ENCODE assay signal across 13 cellular contexts in the genomic region with DNA sequence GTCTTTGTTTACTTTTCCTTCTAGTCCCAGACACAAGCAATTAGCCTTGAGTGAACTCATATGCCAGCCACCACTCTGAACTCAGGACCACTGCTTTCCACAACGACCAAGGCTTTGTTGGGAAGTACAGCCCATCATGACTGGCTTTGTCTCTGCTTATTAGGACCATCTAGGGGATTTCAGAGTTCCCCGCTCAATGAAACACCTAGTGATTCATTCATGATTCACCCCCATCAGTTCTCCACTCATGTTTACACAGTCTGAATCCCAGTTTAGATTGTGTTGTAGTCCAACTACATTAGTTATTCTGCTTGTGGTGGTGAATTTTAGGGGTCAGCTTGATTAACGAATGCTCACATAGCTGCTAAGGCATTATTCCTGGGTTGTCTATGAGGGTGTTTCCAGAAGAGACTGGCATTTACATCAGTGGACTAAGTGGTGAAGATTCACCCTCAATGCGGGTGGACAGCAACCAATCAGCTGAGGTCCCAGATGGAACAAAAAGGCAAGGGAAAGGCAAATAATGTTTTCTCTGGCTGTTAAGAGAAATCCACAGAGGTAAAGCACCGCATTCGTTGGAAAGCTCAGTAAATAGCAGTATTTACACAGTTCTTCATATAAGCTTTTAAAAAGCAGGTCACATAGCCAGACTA.
DNase-seq lines count a peak whose midpoint lies in the region; ATAC-seq and TF ChIP-seq lines count a peak whose summit lies in the region.
"Had no signal": no experiment of that assay in that cellular context is flagged by ENCODE, and none has a peak within 500 bp of the region (broad histone marks: within the 10 kb centered on the region; RNA-seq: fewer than 3 reads in every experiment).

No MANE protein-coding gene starts in this region.

- no peaks in the 10 kb centered on the region for H3K27me3 Mint-ChIP-seq in stimulated activated naive CD8-positive, alpha-beta T cell treated with anti-CD3 and anti-CD28 coated beads, Interleukin-15, amount 100 ng/mL, for 72 hours
- no peaks in the 10 kb centered on the region for H3K27me3 Mint-ChIP-seq in activated naive CD4-positive, alpha-beta T cell treated with anti-CD3 and anti-CD28 coated beads, Interleukin-2, amount 10 ng/mL, durations not matched to agents 7 days and 5 days

- no peaks in the 10 kb centered on the region for H3K4me1 Mint-ChIP-seq in stimulated activated naive CD8-positive, alpha-beta T cell treated with anti-CD3 and anti-CD28 coated beads, Interleukin-15, amount 100 ng/mL, for 72 hours
- H3K4me1 Mint-ChIP-seq in activated naive CD4-positive, alpha-beta T cell treated with anti-CD3 and anti-CD28 coated beads, Interleukin-2, amount 10 ng/mL, durations not matched to agents 7 days and 5 days = no peaks in the 10 kb centered on the region
- H3K4me1 Mint-ChIP-seq: IgD-negative memory B cell had no signal

- H3K4me1 ChIP-seq in esophagus muscularis mucosa = no peaks in the 10 kb centered on the region
- H3K4me1 ChIP-seq in vagina = no peaks in the 10 kb centered on the region
- H3K4me1 ChIP-seq: left ventricle myocardium inferior had no signal

- CTCF ChIA-PET in activated naive CD4-positive, alpha-beta T cell treated with anti-CD3 and anti-CD28 coated beads, Interleukin-2, amount 10 ng/mL, durations not matched to agents 7 days and 5 days (lab: Charles Lee) = no interaction called here

- no peak for TF ChIP-seq EP300 in esophagus muscularis mucosa (IDR thresholded peaks at IDR 0.05)

- H3K27ac Mint-ChIP-seq in stimulated activated naive CD8-positive, alpha-beta T cell treated with anti-CD3 and anti-CD28 coated beads, Interleukin-15, amount 100 ng/mL, for 72 hours = no peak overlapping the region
- H3K27ac Mint-ChIP-seq in activated naive CD4-positive, alpha-beta T cell treated with anti-CD3 and anti-CD28 coated beads, Interleukin-2, amount 10 ng/mL, durations not matched to agents 7 days and 5 days = no peak overlapping the region
- H3K27ac Mint-ChIP-seq: IgD-negative memory B cell had no signal

- TF ChIP-seq POLR2A in esophagus muscularis mucosa (IDR thresholded peaks at IDR 0.05; ENCODE audit: low read depth) (no peak), vagina (IDR thresholded peaks at IDR 0.05) (no peak)

- H3K36me3 Mint-ChIP-seq in activated naive CD4-positive, alpha-beta T cell treated with anti-CD3 and anti-CD28 coated beads, Interleukin-2, amount 10 ng/mL, durations not matched to agents 7 days and 5 days = no peaks in the 10 kb centered on the region

- DNase-seq in stimulated activated naive CD8-positive, alpha-beta T cell treated with anti-CD3 and anti-CD28 coated beads, Interleukin-15, amount 100 ng/mL, for 72 hours = no peak
- no peak for DNase-seq in stimulated activated naive CD8-positive, alpha-beta T cell treated with anti-CD3 and anti-CD28 coated beads, Interleukin-15, Interleukin-2, amounts not matched to agents 100 U/mL and 50 U/mL, for 24 hours
- DNase-seq in T1000 (lab: John Stamatoyannopoulos, UW) (peak; percentile 32), fibroblast of the conjunctiva (ENCODE audit: low read depth) (peak; percentile 12), esophagus muscularis mucosa (ENCODE audit: extremely low spot score) (no peak), vagina (ENCODE audit: extremely low spot score in 2 of 2) (no peak)
- no peak for DNase-seq in activated naive CD4-positive, alpha-beta T cell treated with anti-CD3 and anti-CD28 coated beads, Interleukin-2, amount 10 ng/mL, durations not matched to agents 7 days and 5 days
- DNase-seq: left ventricle myocardium inferior; NCI-H1930; occipital lobe; stimulated activated CD4-positive, alpha-beta T cell treated with anti-CD3 and anti-CD28 coated beads, Interleukin-4, amount 100 ng/mL, for 24 hours had no signal

- ATAC-seq in stimulated activated naive CD8-positive, alpha-beta T cell treated with anti-CD3 and anti-CD28 coated beads, Interleukin-15, amount 100 ng/mL, for 72 hours = peak; percentile 33
- ATAC-seq in stimulated activated naive CD8-positive, alpha-beta T cell treated with anti-CD3 and anti-CD28 coated beads, Interleukin-15, Interleukin-2, amounts not matched to agents 100 U/mL and 50 U/mL, for 24 hours = no peak
- no peak for ATAC-seq in GM21576 (IDR thresholded peaks at IDR 0.05; ENCODE audit: unreplicated experiment)

- H3K36me3 ChIP-seq in esophagus muscularis mucosa (no peaks in the 10 kb centered on the region), vagina (no peaks in the 10 kb centered on the region)
- H3K36me3 ChIP-seq: left ventricle myocardium inferior had no signal

- H3K9me3 ChIP-seq in esophagus muscularis mucosa (no peaks in the 10 kb centered on the region), vagina (no peaks in the 10 kb centered on the region)
- H3K9me3 ChIP-seq: left ventricle myocardium inferior had no signal

- no peak overlapping the region for H3K4me3 ChIP-seq in esophagus muscularis mucosa
- H3K4me3 ChIP-seq in vagina = no peak overlapping the region
- H3K4me3 ChIP-seq: left ventricle myocardium inferior had no signal

- no peak for TF ChIP-seq CTCF in esophagus muscularis mucosa (IDR thresholded peaks at IDR 0.05)
- no peak for TF ChIP-seq CTCF in vagina (IDR thresholded peaks at IDR 0.05)

- intact Hi-C loops in esophagus muscularis mucosa (cut with DNase I) = no loop called here
- intact Hi-C loops in vagina (cut with DNase I) = no loop called here

- H3K27me3 ChIP-seq in esophagus muscularis mucosa = no peaks in the 10 kb centered on the region
- no peaks in the 10 kb centered on the region for H3K27me3 ChIP-seq in vagina

- WGBS in esophagus muscularis mucosa = 76% methylated on average over 6 of the region's 6 CpGs

- no peak overlapping the region for H3K4me3 Mint-ChIP-seq in stimulated activated naive CD8-positive, alpha-beta T cell treated with anti-CD3 and anti-CD28 coated beads, Interleukin-15, amount 100 ng/mL, for 72 hours
- H3K4me3 Mint-ChIP-seq in activated naive CD4-positive, alpha-beta T cell treated with anti-CD3 and anti-CD28 coated beads, Interleukin-2, amount 10 ng/mL, durations not matched to agents 7 days and 5 days = no peak overlapping the region
- H3K4me3 Mint-ChIP-seq: IgD-negative memory B cell had no signal

- no peaks in the 10 kb centered on the region for H3K9me3 Mint-ChIP-seq in stimulated activated naive CD8-positive, alpha-beta T cell treated with anti-CD3 and anti-CD28 coated beads, Interleukin-15, amount 100 ng/mL, for 72 hours
- no peaks in the 10 kb centered on the region for H3K9me3 Mint-ChIP-seq in activated naive CD4-positive, alpha-beta T cell treated with anti-CD3 and anti-CD28 coated beads, Interleukin-2, amount 10 ng/mL, durations not matched to agents 7 days and 5 days
- H3K9me3 Mint-ChIP-seq: IgD-negative memory B cell had no signal

- H3K27ac ChIP-seq in esophagus muscularis mucosa (replicated peaks in 1 of 4) = no peak overlapping the region
- no peak overlapping the region for H3K27ac ChIP-seq in vagina
- H3K27ac ChIP-seq: left ventricle myocardium inferior had no signal

Comparison
In these comparisons a context has a peak if more than half of its experiments do, and no peak if none do; other contexts are left out.
1. DNase-seq: peak in T1000 (single experiment) and fibroblast of the conjunctiva (single experiment); none in stimulated activated naive CD8-positive, alpha-beta T cell treated with anti-CD3 and anti-CD28 coated beads, Interleukin-15, amount 100 ng/mL, for 72 hours (0 of 2), stimulated activated naive CD8-positive, alpha-beta T cell treated with anti-CD3 and anti-CD28 coated beads, Interleukin-15, Interleukin-2, amounts not matched to agents 100 U/mL and 50 U/mL, for 24 hours (single experiment), esophagus muscularis mucosa (single experiment), activated naive CD4-positive, alpha-beta T cell treated with anti-CD3 and anti-CD28 coated beads, Interleukin-2, amount 10 ng/mL, durations not matched to agents 7 days and 5 days (single experiment) and vagina (0 of 2).